In the genomic region with DNA sequence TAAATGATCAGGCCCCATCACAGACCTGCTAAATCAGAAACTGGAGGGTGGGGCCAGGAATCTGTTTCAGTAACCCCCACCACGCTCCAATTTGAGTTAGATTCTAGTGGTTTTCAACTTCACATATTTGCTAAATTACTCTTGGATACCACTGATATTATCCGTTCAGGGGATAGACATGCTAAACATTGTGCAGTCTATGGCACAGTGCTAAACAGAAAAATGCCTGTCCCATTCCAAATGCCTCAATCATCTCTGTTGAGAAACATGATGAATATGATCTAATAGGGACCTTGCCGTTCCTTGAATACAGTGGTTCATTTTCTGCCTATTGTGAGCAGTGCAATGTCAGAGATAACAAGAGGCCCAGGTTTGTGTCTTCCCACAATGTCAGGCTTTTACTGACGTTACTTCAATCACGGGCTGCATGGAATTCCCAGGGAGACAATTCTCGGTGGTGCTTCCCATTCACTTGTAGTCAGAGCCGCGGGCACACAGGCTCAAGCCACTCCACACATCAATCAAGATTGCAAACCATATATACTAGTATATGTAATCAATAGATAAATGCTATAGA, we compare ENCODE assay signal across 25 cellular contexts. TPM values are rescaled to one million over a fixed set of nuclear protein-coding genes. Genes with fewer than 3 reads are reported as not detected.
A peak's percentile ranks its signal among the peaks of the same experiment; 100 is the strongest.
DNase-seq lines count a peak whose midpoint lies in the region; ATAC-seq and TF ChIP-seq lines count a peak whose summit lies in the region.
"Had no signal": no experiment of that assay in that cellular context is flagged by ENCODE, and none has a peak within 500 bp of the region (broad histone marks: within the 10 kb centered on the region; RNA-seq: fewer than 3 reads in every experiment).

No MANE protein-coding gene starts in this region.

- WGBS in psoas muscle, 3 donors, result 81 to 86% (median 84%) methylated on average over 8 of the region's 8 CpGs

- ATAC-seq in psoas muscle, result no peak
- no peak for ATAC-seq in activated CD4-positive, CD25-positive, alpha-beta regulatory T cell treated with anti-CD3 and anti-CD28 coated beads, Interleukin-2, amount 50 U/mL, for 24 hours
- ATAC-seq: PC-3 had no signal

- no peak overlapping the region for H3K9ac ChIP-seq in adipocyte (ENCODE audit: low read length)
- H3K9ac ChIP-seq: SK-N-SH had no signal

- H3K4me1 ChIP-seq in adipocyte (ENCODE audit: control insufficient read depth, insufficient read depth, low read length) (no peaks in the 10 kb centered on the region), psoas muscle (no peaks in the 10 kb centered on the region)
- H3K4me1 ChIP-seq: HAP-1 had no signal

- H3K36me3 ChIP-seq in adipocyte (ENCODE audit: control insufficient read depth, insufficient read depth, low read length, severe bottlenecking) (no peaks in the 10 kb centered on the region), brain microvascular endothelial cell (replicated peaks) (no peaks in the 10 kb centered on the region), psoas muscle (ENCODE audit: insufficient read depth in 1 of 2, low read depth in 1 of 2) (no peaks in the 10 kb centered on the region)
- H3K36me3 ChIP-seq: HAP-1, MG63 had no signal

- H3K9me3 ChIP-seq in adipocyte (ENCODE audit: control insufficient read depth, low read length) (no peaks in the 10 kb centered on the region), psoas muscle (no peaks in the 10 kb centered on the region)
- H3K9me3 ChIP-seq: HAP-1, MG63, SK-N-SH had no signal

- H3K27ac ChIP-seq in brain microvascular endothelial cell, result peak overlapping the region; percentile 24
- no peak overlapping the region for H3K27ac ChIP-seq in psoas muscle

- peak; percentile 9 for DNase-seq in GM03348 (ENCODE audit: low spot score)
- peak; percentile 41 for DNase-seq in adipocyte (ENCODE audit: low read depth)
- peak; percentile 69 for DNase-seq in brain microvascular endothelial cell
- DNase-seq in non-pigmented ciliary epithelial cell (ENCODE audit: low read depth), result peak; percentile 9
- no peak for DNase-seq in psoas muscle
- DNase-seq in activated gamma-delta T cell (lab: John Stamatoyannopoulos, UW), result no peak
- no peak for DNase-seq in globus pallidus (ENCODE audit: low spot score)
- DNase-seq: C1 segment of cervical spinal cord; CD4-positive, alpha-beta memory T cell; COR-L47; GDM1; GOT3; KG1; MG63; NCI-H1105 treated with DMSO at 0.1 percent for 48 hours; NCI-H146; NCI-H1930; NCI-H2107; NCI-H446; NCI-H524 treated with DMSO at 0.1 percent for 48 hours; NCI-H774; PC-3; SK-N-SH had no signal

- H3K27me3 ChIP-seq in adipocyte (replicated peaks; ENCODE audit: control insufficient read depth, insufficient read depth, low read length), result no peaks in the 10 kb centered on the region
- no peaks in the 10 kb centered on the region for H3K27me3 ChIP-seq in brain microvascular endothelial cell (replicated peaks)
- H3K27me3 ChIP-seq in psoas muscle (ENCODE audit: insufficient read depth in 3 of 3, low read length in 2 of 3), result no peaks in the 10 kb centered on the region
- H3K27me3 ChIP-seq: MG63 had no signal

- H3K4me3 ChIP-seq in adipocyte (ENCODE audit: low read length) (no peak overlapping the region), brain microvascular endothelial cell (ENCODE audit: low read depth, low read length) (no peak overlapping the region), psoas muscle (no peak overlapping the region)
- H3K4me3 ChIP-seq: HAP-1, MG63 had no signal

- in situ Hi-C loops in brain microvascular endothelial cell (cut with HindIII; ENCODE audit: low pct_ligation_motif_present, low sequenced_read_pairs), result no loop called here

- TF ChIP-seq CTCF in brain microvascular endothelial cell (IDR thresholded peaks at IDR 0.05; ENCODE audit: low read depth, low read length, missing control alignments) (no peak), psoas muscle (IDR thresholded peaks at IDR 0.05) (no peak)

- intact Hi-C loops in psoas muscle (cut with DNase I), result no loop called here

RNA-seq across cellular contexts. Expression of gene MYO16, which starts 52.7 kb away (rescaled TPM):
- under 1 TPM; 0.15 to 0.46 (median 0.30) TPM for total RNA-seq in psoas muscle
- polyA plus RNA-seq in psoas muscle, result under 1 TPM; 0.01 to 0.39 (median 0.03) TPM
- total RNA-seq: PC-3 had no signal

Comparison
In these comparisons a context has a peak if more than half of its experiments do, and no peak if none do; other contexts are left out.
1. DNase-seq: peak in GM03348 (single experiment), adipocyte (single experiment), brain microvascular endothelial cell (single experiment) and non-pigmented ciliary epithelial cell (single experiment); none in psoas muscle (0 of 2), activated gamma-delta T cell (single experiment) and globus pallidus (single experiment).